ENCODE assay signal across 1 cellular context in genomic region chr5:150300496-150301169, GRCh38.
TF ChIP-seq lines count a peak whose summit lies in the region.

No MANE protein-coding gene starts in this region.

TF ChIP-seq in GM23338, 12 proteins besides CTCF, POLR2A, EP300 and RAD21 (continued from another document):
- TF ChIP-seq, protein P1, sequence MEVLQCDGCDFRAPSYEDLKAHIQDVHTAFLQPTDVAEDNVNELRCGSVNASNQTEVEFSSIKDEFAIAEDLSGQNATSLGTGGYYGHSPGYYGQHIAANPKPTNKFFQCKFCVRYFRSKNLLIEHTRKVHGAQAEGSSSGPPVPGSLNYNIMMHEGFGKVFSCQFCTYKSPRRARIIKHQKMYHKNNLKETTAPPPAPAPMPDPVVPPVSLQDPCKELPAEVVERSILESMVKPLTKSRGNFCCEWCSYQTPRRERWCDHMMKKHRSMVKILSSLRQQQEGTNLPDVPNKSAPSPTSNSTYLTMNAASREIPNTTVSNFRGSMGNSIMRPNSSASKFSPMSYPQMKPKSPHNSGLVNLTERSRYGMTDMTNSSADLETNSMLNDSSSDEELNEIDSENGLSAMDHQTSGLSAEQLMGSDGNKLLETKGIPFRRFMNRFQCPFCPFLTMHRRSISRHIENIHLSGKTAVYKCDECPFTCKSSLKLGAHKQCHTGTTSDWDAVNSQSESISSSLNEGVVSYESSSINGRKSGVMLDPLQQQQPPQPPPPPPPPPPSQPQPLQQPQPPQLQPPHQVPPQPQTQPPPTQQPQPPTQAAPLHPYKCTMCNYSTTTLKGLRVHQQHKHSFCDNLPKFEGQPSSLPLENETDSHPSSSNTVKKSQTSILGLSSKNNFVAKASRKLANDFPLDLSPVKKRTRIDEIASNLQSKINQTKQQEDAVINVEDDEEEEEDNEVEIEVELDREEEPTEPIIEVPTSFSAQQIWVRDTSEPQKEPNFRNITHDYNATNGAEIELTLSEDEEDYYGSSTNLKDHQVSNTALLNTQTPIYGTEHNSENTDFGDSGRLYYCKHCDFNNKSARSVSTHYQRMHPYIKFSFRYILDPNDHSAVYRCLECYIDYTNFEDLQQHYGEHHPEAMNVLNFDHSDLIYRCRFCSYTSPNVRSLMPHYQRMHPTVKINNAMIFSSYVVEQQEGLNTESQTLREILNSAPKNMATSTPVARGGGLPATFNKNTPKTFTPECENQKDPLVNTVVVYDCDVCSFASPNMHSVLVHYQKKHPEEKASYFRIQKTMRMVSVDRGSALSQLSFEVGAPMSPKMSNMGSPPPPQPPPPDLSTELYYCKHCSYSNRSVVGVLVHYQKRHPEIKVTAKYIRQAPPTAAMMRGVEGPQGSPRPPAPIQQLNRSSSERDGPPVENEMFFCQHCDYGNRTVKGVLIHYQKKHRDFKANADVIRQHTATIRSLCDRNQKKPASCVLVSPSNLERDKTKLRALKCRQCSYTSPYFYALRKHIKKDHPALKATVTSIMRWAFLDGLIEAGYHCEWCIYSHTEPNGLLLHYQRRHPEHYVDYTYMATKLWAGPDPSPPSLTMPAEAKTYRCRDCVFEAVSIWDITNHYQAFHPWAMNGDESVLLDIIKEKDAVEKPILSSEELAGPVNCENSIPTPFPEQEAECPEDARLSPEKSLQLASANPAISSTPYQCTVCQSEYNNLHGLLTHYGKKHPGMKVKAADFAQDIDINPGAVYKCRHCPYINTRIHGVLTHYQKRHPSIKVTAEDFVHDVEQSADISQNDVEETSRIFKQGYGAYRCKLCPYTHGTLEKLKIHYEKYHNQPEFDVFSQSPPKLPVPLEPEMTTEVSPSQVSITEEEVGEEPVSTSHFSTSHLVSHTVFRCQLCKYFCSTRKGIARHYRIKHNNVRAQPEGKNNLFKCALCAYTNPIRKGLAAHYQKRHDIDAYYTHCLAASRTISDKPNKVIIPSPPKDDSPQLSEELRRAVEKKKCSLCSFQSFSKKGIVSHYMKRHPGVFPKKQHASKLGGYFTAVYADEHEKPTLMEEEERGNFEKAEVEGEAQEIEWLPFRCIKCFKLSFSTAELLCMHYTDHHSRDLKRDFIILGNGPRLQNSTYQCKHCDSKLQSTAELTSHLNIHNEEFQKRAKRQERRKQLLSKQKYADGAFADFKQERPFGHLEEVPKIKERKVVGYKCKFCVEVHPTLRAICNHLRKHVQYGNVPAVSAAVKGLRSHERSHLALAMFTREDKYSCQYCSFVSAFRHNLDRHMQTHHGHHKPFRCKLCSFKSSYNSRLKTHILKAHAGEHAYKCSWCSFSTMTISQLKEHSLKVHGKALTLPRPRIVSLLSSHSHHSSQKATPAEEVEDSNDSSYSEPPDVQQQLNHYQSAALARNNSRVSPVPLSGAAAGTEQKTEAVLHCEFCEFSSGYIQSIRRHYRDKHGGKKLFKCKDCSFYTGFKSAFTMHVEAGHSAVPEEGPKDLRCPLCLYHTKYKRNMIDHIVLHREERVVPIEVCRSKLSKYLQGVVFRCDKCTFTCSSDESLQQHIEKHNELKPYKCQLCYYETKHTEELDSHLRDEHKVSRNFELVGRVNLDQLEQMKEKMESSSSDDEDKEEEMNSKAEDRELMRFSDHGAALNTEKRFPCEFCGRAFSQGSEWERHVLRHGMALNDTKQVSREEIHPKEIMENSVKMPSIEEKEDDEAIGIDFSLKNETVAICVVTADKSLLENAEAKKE (CRISPR knock-in tag; IDR thresholded peaks at IDR 0.05): no peak
- TF ChIP-seq STAT1 (IDR thresholded peaks at IDR 0.05; ENCODE audit: unreplicated experiment): no peak
- TF ChIP-seq, protein P2, sequence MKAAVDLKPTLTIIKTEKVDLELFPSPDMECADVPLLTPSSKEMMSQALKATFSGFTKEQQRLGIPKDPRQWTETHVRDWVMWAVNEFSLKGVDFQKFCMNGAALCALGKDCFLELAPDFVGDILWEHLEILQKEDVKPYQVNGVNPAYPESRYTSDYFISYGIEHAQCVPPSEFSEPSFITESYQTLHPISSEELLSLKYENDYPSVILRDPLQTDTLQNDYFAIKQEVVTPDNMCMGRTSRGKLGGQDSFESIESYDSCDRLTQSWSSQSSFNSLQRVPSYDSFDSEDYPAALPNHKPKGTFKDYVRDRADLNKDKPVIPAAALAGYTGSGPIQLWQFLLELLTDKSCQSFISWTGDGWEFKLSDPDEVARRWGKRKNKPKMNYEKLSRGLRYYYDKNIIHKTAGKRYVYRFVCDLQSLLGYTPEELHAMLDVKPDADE (IDR thresholded peaks at IDR 0.05): no peak
- TF ChIP-seq ZNF331 (CRISPR knock-in tag; IDR thresholded peaks at IDR 0.05; ENCODE audit: low read depth): no peak
- TF ChIP-seq ZNF114 (CRISPR knock-in tag; IDR thresholded peaks at IDR 0.05): no peak
- TF ChIP-seq EZH2phosphoT487 (IDR thresholded peaks at IDR 0.05; ENCODE audit: unreplicated experiment): no peak
- TF ChIP-seq POLR2AphosphoS5 (IDR thresholded peaks at IDR 0.05; ENCODE audit: low read depth): no peak
- no peak for TF ChIP-seq NANOG (IDR thresholded peaks at IDR 0.05; ENCODE audit: borderline replicate concordance)
- no peak for TF ChIP-seq CREB1 (CRISPR knock-in tag; IDR thresholded peaks at IDR 0.05; ENCODE audit: low read depth)
- TF ChIP-seq EZH2 (IDR thresholded peaks at IDR 0.05; ENCODE audit: low read depth, unreplicated experiment): no peak
